8 cellular contexts compared by ENCODE assay signal in genomic region chr1:2290595-2291510, GRCh38.
DNase-seq lines count a peak whose midpoint lies in the region; ATAC-seq and TF ChIP-seq lines count a peak whose summit lies in the region.

No MANE protein-coding gene starts in this region.

- H3K27ac ChIP-seq in AG04450 (ENCODE audit: low read depth, low read length) = peak overlapping the region; percentile 98

- peaks cover 74% of the 10 kb centered on the region for H3K4me1 Mint-ChIP-seq in nephron progenitor cell

- H3K4me3 Mint-ChIP-seq in nephron progenitor cell = no peak overlapping the region

- H3K27ac Mint-ChIP-seq in nephron progenitor cell = peak overlapping the region; percentile 97

- TF ChIP-seq POLR2A in erythroblast (IDR thresholded peaks at IDR 0.05; ENCODE audit: low read length) = no peak

- no peaks in the 10 kb centered on the region for H3K27me3 Mint-ChIP-seq in nephron progenitor cell (ENCODE audit: low read depth, poor library complexity)

- peak; percentile 92 for DNase-seq in AG04450 (ENCODE audit: low read depth, low spot score)
- peak; percentile 99 for DNase-seq in NOMO-1 treated with DMSO at 0.1 percent for 48 hours (lab: John Stamatoyannopoulos, UW; ENCODE audit: unreplicated experiment)
- peak; percentile 79 for DNase-seq in activated T-cell treated with anti-CD3 and anti-CD28 coated beads, Interleukin-2, amount 50 U/mL, for 1 hour
- peak; percentile 40 to 58 for DNase-seq in erythroblast (lab: John Stamatoyannopoulos, UW)
- no peak for DNase-seq in nephron progenitor cell
- DNase-seq in stimulated activated naive CD4-positive, alpha-beta T cell treated with Interleukin-2 at 50 U/mL for 16 hours (lab: John Stamatoyannopoulos, UW) = peak; percentile 79
- DNase-seq in 8988T = no peak

- POLR2A ChIA-PET in AG04450 (lab: Yijun Ruan, JAX) = interaction anchor here (1.3 kb wide), 1 partner anchor 62 kb away, joined by 4 read pairs; no protein-coding TSS in a partner anchor

- no peaks in the 10 kb centered on the region for H3K9me3 Mint-ChIP-seq in nephron progenitor cell

- no peaks in the 10 kb centered on the region for H3K27me3 ChIP-seq in AG04450 (ENCODE audit: control insufficient read depth, insufficient read depth, low read length)

- peak; percentile 73 for ATAC-seq in GM21447 (IDR thresholded peaks at IDR 0.05; ENCODE audit: unreplicated experiment)

- TF ChIP-seq CTCF in AG04450 (IDR thresholded peaks at IDR 0.05; ENCODE audit: low read depth, low read length) (no peak), nephron progenitor cell (IDR thresholded peaks at IDR 0.05) (no peak)

- peak overlapping the region; percentile 53 for H3K4me3 ChIP-seq in AG04450 (ENCODE audit: low read depth, low read length)

- CTCF ChIA-PET in AG04450 (lab: Charles Lee) = interaction anchor here (1.4 kb wide), 1 partner anchor 25 kb away, joined by 3 read pairs; no protein-coding TSS in a partner anchor

- H3K9me3 ChIP-seq in AG04450 (ENCODE audit: control insufficient read depth, insufficient read depth, low read length) = peaks cover 5% of the 10 kb centered on the region; the same call in 1 of the 2 replicates

- H3K36me3 Mint-ChIP-seq in nephron progenitor cell (ENCODE audit: low read depth) = peaks cover 11% of the 10 kb centered on the region

Comparison
In these comparisons a context has a peak if more than half of its experiments do, and no peak if none do; other contexts are left out.
1. DNase-seq: peak in AG04450 (single experiment), NOMO-1 treated with DMSO at 0.1 percent for 48 hours (single experiment), activated T-cell treated with anti-CD3 and anti-CD28 coated beads, Interleukin-2, amount 50 U/mL, for 1 hour (single experiment), erythroblast (2 of 2) and stimulated activated naive CD4-positive, alpha-beta T cell treated with Interleukin-2 at 50 U/mL for 16 hours (single experiment); none in nephron progenitor cell (single experiment) and 8988T (single experiment).